Comparison of ENCODE assay signal across 1 cellular context in the genomic region with DNA sequence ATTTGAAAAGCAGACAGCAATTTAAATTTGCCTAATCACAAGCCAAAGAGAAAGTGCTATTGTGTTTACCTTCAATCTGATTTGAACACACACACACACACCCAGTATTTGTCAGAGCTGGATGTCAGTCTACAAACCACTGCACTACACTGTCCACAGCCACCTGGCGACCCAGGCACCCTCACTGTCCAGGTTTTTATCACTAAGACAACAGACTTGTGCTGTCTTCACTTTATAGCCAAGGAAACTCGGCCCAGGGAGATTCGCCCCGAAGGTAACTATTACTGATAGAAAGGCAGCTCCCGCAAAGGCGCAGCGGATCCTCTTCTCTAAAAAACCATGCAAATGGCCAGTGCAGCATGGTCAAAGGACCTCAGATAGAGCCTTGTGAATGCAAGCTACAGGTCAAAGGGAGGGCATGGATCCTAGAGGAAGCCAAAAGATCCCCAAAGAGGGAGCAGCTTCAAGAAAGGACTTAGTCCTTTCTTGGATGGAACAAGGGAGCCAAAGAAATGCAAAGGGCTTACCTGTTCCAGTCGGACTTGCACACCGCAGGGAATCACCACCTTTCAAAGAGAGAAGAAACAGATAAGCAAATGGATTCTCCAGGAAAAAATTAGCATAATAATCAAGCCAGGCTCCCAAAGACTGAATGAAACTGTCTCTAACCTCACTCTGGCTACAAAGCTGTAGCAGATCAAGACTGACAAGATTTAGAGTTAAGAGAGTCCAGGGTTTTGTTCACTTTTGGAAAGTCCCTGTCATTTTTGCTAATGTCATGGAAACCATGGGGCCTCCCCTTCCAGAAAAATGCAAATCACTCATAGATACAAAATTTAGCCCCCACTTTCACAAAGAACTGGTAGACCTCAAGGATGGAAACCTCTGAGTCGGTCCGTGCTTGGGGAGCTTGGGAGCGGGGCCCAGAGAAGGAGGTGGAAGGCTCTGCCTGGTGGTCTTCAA.
TF ChIP-seq lines count a peak whose summit lies in the region.

No MANE protein-coding gene starts in this region.

TF ChIP-seq in SK-N-SH, 30 proteins besides CTCF, POLR2A, EP300 and RAD21 (continued from another document):
- TF ChIP-seq JUND (IDR thresholded peaks at IDR 0.05) (no peak), NRF1 (IDR thresholded peaks at IDR 0.05; ENCODE audit: low read depth, low read length) (no peak), RCOR1 (IDR thresholded peaks at IDR 0.05; ENCODE audit: low read length) (no peak)
- TF ChIP-seq, protein P1, sequence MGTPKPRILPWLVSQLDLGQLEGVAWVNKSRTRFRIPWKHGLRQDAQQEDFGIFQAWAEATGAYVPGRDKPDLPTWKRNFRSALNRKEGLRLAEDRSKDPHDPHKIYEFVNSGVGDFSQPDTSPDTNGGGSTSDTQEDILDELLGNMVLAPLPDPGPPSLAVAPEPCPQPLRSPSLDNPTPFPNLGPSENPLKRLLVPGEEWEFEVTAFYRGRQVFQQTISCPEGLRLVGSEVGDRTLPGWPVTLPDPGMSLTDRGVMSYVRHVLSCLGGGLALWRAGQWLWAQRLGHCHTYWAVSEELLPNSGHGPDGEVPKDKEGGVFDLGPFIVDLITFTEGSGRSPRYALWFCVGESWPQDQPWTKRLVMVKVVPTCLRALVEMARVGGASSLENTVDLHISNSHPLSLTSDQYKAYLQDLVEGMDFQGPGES (IDR thresholded peaks at IDR 0.05; ENCODE audit: low read depth, low read length), result no peak
